Comparison of ENCODE assay signal across 10 cellular contexts in the genomic region with DNA sequence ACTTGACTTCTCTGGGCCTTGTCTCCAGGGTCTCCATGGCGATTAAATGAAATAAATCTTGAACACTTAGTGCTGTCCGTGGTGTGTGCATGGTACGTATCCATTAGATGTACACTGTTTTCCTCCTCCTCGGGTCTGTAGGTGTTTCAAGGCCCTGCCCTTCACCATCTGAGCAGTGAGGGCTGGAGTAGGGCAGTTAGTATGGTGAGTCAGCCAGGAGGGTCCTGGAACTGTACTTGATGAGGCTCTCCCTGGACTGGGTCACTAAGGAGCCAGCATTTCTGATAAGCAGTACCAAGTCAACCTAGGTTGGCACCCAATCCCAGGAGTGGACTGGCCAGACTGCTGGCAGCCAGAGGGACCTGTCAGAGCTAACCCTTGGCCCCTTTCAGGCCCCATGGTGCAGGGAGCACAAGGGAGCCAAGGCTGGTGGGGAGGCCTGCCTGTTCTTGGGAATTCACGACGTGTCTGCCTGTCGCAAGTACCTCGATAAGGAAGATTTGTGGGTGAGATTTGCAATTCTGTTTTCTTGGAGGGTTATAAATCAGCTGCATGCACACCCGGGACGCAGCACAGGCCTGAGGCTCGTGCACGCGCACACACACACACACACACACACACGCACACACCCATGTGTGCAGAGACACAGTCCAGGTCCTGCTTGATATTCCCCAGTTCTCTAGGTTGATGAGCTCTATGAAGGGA.
A peak's percentile ranks its signal among the peaks of the same experiment; 100 is the strongest.
DNase-seq lines count a peak whose midpoint lies in the region; ATAC-seq and TF ChIP-seq lines count a peak whose summit lies in the region.
"Had no signal": no experiment of that assay in that cellular context is flagged by ENCODE, and none has a peak within 500 bp of the region (broad histone marks: within the 10 kb centered on the region; RNA-seq: fewer than 3 reads in every experiment).

No MANE protein-coding gene starts in this region.

- H3K9me3 ChIP-seq in BLaER1 = no peaks in the 10 kb centered on the region
- H3K9me3 ChIP-seq in Peyer's patch = no peaks in the 10 kb centered on the region
- H3K9me3 ChIP-seq in heart left ventricle = no peaks in the 10 kb centered on the region

- peak in 2 of 3 donors; percentile 61 to 72 for DNase-seq in Peyer's patch
- peak in 1 of 5 donors; percentile 68 for DNase-seq in heart left ventricle
- DNase-seq in osteocyte (ENCODE audit: extremely low spot score, unreplicated experiment) = no peak
- no peak for DNase-seq in MV-4-11 (lab: John Stamatoyannopoulos, UW)
- DNase-seq in activated T-helper 2 cell treated with anti-CD3 and anti-CD28 coated beads, Interferon-gamma antibody, Interleukin-2, Interleukin-4, amounts not matched to agents 10 μg/mL and 5 μg/mL and 100 μg/mL, durations not matched to agents 14 hours and 24 hours and 36 hours (ENCODE audit: low spot score) = no peak
- DNase-seq in stimulated activated naive CD8-positive, alpha-beta T cell treated with anti-CD3 and anti-CD28 coated beads, Interleukin-15, Interleukin-2, amounts not matched to agents 100 U/mL and 50 U/mL, for 24 hours = no peak
- DNase-seq in activated gamma-delta T cell (lab: John Stamatoyannopoulos, UW) = no peak
- DNase-seq: activated CD4-positive, alpha-beta T cell treated with anti-CD3 and anti-CD28 coated beads, Interleukin-2, amount 50 U/mL, for 1 hour; amniotic stem cell had no signal

- H3K36me3 Mint-ChIP-seq in osteocyte (ENCODE audit: unreplicated experiment) = peaks cover 15% of the 10 kb centered on the region
- no peaks in the 10 kb centered on the region for H3K36me3 Mint-ChIP-seq in activated T-helper 2 cell treated with anti-CD3 and anti-CD28 coated beads, Interferon-gamma antibody, Interleukin-2, Interleukin-4, amounts not matched to agents 10 μg/mL and 5 μg/mL and 100 μg/mL, durations not matched to agents 14 hours and 24 hours and 36 hours (ENCODE audit: low read depth)

- H3K27me3 ChIP-seq in BLaER1 (no peaks in the 10 kb centered on the region), Peyer's patch (no peaks in the 10 kb centered on the region), heart left ventricle (no peaks in the 10 kb centered on the region)

- H3K4me1 Mint-ChIP-seq in osteocyte (ENCODE audit: unreplicated experiment) = peaks cover 87% of the 10 kb centered on the region
- peaks cover 3% of the 10 kb centered on the region for H3K4me1 Mint-ChIP-seq in activated T-helper 2 cell treated with anti-CD3 and anti-CD28 coated beads, Interferon-gamma antibody, Interleukin-2, Interleukin-4, amounts not matched to agents 10 μg/mL and 5 μg/mL and 100 μg/mL, durations not matched to agents 14 hours and 24 hours and 36 hours (ENCODE audit: low read depth)

- peaks cover 99% of the 10 kb centered on the region for H3K4me1 ChIP-seq in BLaER1
- H3K4me1 ChIP-seq in Peyer's patch = peaks cover 0 to 98% (median 8%) of the 10 kb centered on the region in 4 donors
- peaks cover 52 to 100% (median 98%) of the 10 kb centered on the region in 12 donors for H3K4me1 ChIP-seq in heart left ventricle

- WGBS in heart left ventricle, 4 donors = 43 to 64% (median 49%) methylated on average over 12 to 14 of the region's 14 CpGs

- TF ChIP-seq CTCF in Peyer's patch (IDR thresholded peaks at IDR 0.05) (no peak), heart left ventricle (IDR thresholded peaks at IDR 0.05) (no peak), osteocyte (IDR thresholded peaks at IDR 0.05) (no peak)

- H3K4me3 ChIP-seq in BLaER1 (no peak overlapping the region), Peyer's patch (no peak overlapping the region), heart left ventricle (no peak overlapping the region)

- peak overlapping the region; percentile 98 for H3K4me2 ChIP-seq in BLaER1

- H3K27ac Mint-ChIP-seq in osteocyte (ENCODE audit: unreplicated experiment) = peak overlapping the region; percentile 93
- H3K27ac Mint-ChIP-seq in activated T-helper 2 cell treated with anti-CD3 and anti-CD28 coated beads, Interferon-gamma antibody, Interleukin-2, Interleukin-4, amounts not matched to agents 10 μg/mL and 5 μg/mL and 100 μg/mL, durations not matched to agents 14 hours and 24 hours and 36 hours = no peak overlapping the region

- H3K27ac ChIP-seq in BLaER1 (no peak overlapping the region), Peyer's patch (peak overlapping the region in 2 of 4 donors; percentile 72 to 78), heart left ventricle (peak overlapping the region in 11 of 12 donors; percentile 29 to 81 (median 67))

- no peaks in the 10 kb centered on the region for H3K27me3 Mint-ChIP-seq in osteocyte (ENCODE audit: unreplicated experiment)
- no peaks in the 10 kb centered on the region for H3K27me3 Mint-ChIP-seq in activated T-helper 2 cell treated with anti-CD3 and anti-CD28 coated beads, Interferon-gamma antibody, Interleukin-2, Interleukin-4, amounts not matched to agents 10 μg/mL and 5 μg/mL and 100 μg/mL, durations not matched to agents 14 hours and 24 hours and 36 hours (ENCODE audit: low read depth)

- 0 out of 2 replicates have a peak overlapping the region, but pooled peaks have one; percentile 13 for H3K9ac ChIP-seq in BLaER1

- peak; percentile 0 to 58 (median 34) for ATAC-seq in heart left ventricle
- no peak for ATAC-seq in stimulated activated naive CD8-positive, alpha-beta T cell treated with anti-CD3 and anti-CD28 coated beads, Interleukin-15, Interleukin-2, amounts not matched to agents 100 U/mL and 50 U/mL, for 24 hours

- peaks cover 100% of the 10 kb centered on the region for H4K20me1 ChIP-seq in BLaER1

- peak in 1 of 2 donors; percentile 5 for TF ChIP-seq POLR2A in Peyer's patch (IDR thresholded peaks at IDR 0.05)
- no peak for TF ChIP-seq POLR2A in heart left ventricle (IDR thresholded peaks at IDR 0.05)

- H3K36me3 ChIP-seq in BLaER1 (peaks cover 61% of the 10 kb centered on the region), Peyer's patch (peaks cover 0 to 8% (median 0%) of the 10 kb centered on the region in 3 donors), heart left ventricle (peaks cover 0 to 23% (median 6%) of the 10 kb centered on the region in 9 donors)

- intact Hi-C loops in heart left ventricle (cut with DNase I) = loop anchor here in 1 of 10 donors (10.0 kb wide), 1 partner anchor 48 kb away; no protein-coding TSS in a partner anchor
- intact Hi-C loops in activated T-helper 2 cell treated with anti-CD3 and anti-CD28 coated beads, Interferon-gamma antibody, Interleukin-2, Interleukin-4, amounts not matched to agents 10 μg/mL and 5 μg/mL and 100 μg/mL, durations not matched to agents 14 hours and 24 hours and 36 hours (cut with micrococcal nuclease) = no loop called here

- no peak overlapping the region for H3K4me3 Mint-ChIP-seq in osteocyte (ENCODE audit: unreplicated experiment)
- no peak overlapping the region for H3K4me3 Mint-ChIP-seq in activated T-helper 2 cell treated with anti-CD3 and anti-CD28 coated beads, Interferon-gamma antibody, Interleukin-2, Interleukin-4, amounts not matched to agents 10 μg/mL and 5 μg/mL and 100 μg/mL, durations not matched to agents 14 hours and 24 hours and 36 hours (ENCODE audit: low read depth)

- H3K9me3 Mint-ChIP-seq in osteocyte (ENCODE audit: unreplicated experiment) = no peaks in the 10 kb centered on the region
- H3K9me3 Mint-ChIP-seq in activated T-helper 2 cell treated with anti-CD3 and anti-CD28 coated beads, Interferon-gamma antibody, Interleukin-2, Interleukin-4, amounts not matched to agents 10 μg/mL and 5 μg/mL and 100 μg/mL, durations not matched to agents 14 hours and 24 hours and 36 hours = no peaks in the 10 kb centered on the region

Comparison
In these comparisons a context has a peak if more than half of its experiments do, and no peak if none do; other contexts are left out.
1. DNase-seq: peak in Peyer's patch (2 of 3); none in osteocyte (single experiment), MV-4-11 (single experiment), activated T-helper 2 cell treated with anti-CD3 and anti-CD28 coated beads, Interferon-gamma antibody, Interleukin-2, Interleukin-4, amounts not matched to agents 10 μg/mL and 5 μg/mL and 100 μg/mL, durations not matched to agents 14 hours and 24 hours and 36 hours (single experiment), stimulated activated naive CD8-positive, alpha-beta T cell treated with anti-CD3 and anti-CD28 coated beads, Interleukin-15, Interleukin-2, amounts not matched to agents 100 U/mL and 50 U/mL, for 24 hours (single experiment) and activated gamma-delta T cell (single experiment).